Comparison of ENCODE assay signal across 15 cellular contexts in the genomic region with DNA sequence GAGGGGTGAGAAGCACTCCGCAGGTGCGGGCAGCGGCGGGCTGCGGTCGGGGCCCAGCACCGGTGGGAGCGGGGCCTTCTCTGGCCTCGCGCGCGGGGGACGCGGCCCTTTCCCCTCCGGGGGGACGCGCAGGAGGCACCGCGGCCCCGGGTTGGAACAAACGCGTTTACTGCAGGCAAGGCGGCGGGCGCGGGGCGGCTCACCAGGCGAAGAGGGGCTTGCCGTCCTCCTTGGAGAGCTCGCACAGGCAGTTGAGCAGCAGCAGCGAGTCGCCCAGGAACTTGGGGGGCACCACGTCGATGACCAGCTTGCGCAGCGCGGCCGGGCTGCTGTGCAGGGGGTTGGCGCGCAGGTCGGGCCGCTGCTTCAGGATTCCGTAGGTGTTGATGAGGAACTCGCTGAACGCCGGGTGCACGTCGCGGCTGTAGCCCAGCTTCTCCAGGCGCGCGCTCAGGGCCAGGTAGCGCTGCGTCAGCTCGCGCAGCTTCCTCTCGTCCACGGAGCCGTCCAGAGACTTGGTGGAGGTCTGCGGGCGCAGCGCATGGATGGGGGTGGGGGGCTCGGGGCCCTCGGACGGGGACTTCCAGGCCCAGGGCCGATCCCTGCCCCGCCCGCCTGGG. TPM values are rescaled to one million over a fixed set of nuclear protein-coding genes. Genes with fewer than 3 reads are reported as not detected.
DNase-seq lines count a peak whose midpoint lies in the region; ATAC-seq and TF ChIP-seq lines count a peak whose summit lies in the region.
"Had no signal": no experiment of that assay in that cellular context is flagged by ENCODE, and none has a peak within 500 bp of the region (broad histone marks: within the 10 kb centered on the region; RNA-seq: fewer than 3 reads in every experiment).

No MANE protein-coding gene starts in this region.

- peaks cover 5% of the 10 kb centered on the region for H3K36me3 Mint-ChIP-seq in chondrocyte (ENCODE audit: low read depth)

- no peaks in the 10 kb centered on the region for H3F3A ChIP-seq in smooth muscle cell (ENCODE audit: low read depth)

- H3K4me2 ChIP-seq in smooth muscle cell: no peak overlapping the region
- H3K4me2 ChIP-seq: KMS-11 had no signal

- no peak overlapping the region for H2AFZ ChIP-seq in smooth muscle cell (ENCODE audit: low read depth)

- no peaks in the 10 kb centered on the region for H3K9me3 ChIP-seq in psoas muscle
- no peaks in the 10 kb centered on the region for H3K9me3 ChIP-seq in smooth muscle cell (replicated peaks; ENCODE audit: low read depth)

- TF ChIP-seq CTCF in chondrocyte (IDR thresholded peaks at IDR 0.05): no peak
- TF ChIP-seq CTCF in psoas muscle (IDR thresholded peaks at IDR 0.05): no peak
- TF ChIP-seq CTCF in foreskin fibroblast (IDR thresholded peaks at IDR 0.05; ENCODE audit: low read depth, low read length): no peak
- no peak for TF ChIP-seq CTCF in smooth muscle cell (IDR thresholded peaks at IDR 0.05; ENCODE audit: borderline replicate concordance, insufficient read depth, poor library complexity, severe bottlenecking)

- H3K4me1 ChIP-seq in psoas muscle (no peaks in the 10 kb centered on the region), smooth muscle cell (ENCODE audit: low read depth) (no peaks in the 10 kb centered on the region)

- peaks cover 2% of the 10 kb centered on the region for H3K9me3 Mint-ChIP-seq in chondrocyte (ENCODE audit: low read depth)
- H3K9me3 Mint-ChIP-seq: activated CD4-positive, alpha-beta T cell treated with anti-CD3 and anti-CD28 coated beads, Interleukin-2, amount 10 ng/mL, durations not matched to agents 7 days and 5 days had no signal

- WGBS in psoas muscle, 3 donors: 69 to 95% (median 83%) methylated on average over 62 to 68 of the region's 68 CpGs
- 98% methylated on average over 52 of the region's 68 CpGs for WGBS in smooth muscle cell (ENCODE audit: low lambda C conversion rate)

- H3K4me3 Mint-ChIP-seq in chondrocyte (ENCODE audit: unreplicated experiment): no peak overlapping the region
- H3K4me3 Mint-ChIP-seq: activated CD4-positive, alpha-beta T cell treated with anti-CD3 and anti-CD28 coated beads, Interleukin-2, amount 10 ng/mL, durations not matched to agents 7 days and 5 days had no signal

- H3K27me3 ChIP-seq in psoas muscle (ENCODE audit: insufficient read depth in 3 of 3, low read length in 2 of 3): no peaks in the 10 kb centered on the region
- H3K27me3 ChIP-seq in smooth muscle cell (ENCODE audit: low read depth): no peaks in the 10 kb centered on the region

- no peaks in the 10 kb centered on the region for H3K79me2 ChIP-seq in smooth muscle cell (ENCODE audit: low read depth)

- intact Hi-C loops in psoas muscle (cut with DNase I): no loop called here

- H3K36me3 ChIP-seq in psoas muscle (ENCODE audit: insufficient read depth in 1 of 2, low read depth in 1 of 2) (no peaks in the 10 kb centered on the region), smooth muscle cell (ENCODE audit: low read depth) (no peaks in the 10 kb centered on the region)

- no peak overlapping the region for H3K4me3 ChIP-seq in psoas muscle
- no peak overlapping the region for H3K4me3 ChIP-seq in foreskin fibroblast (ENCODE audit: low read depth in 1 of 2, low read length in 2 of 2)
- H3K4me3 ChIP-seq in smooth muscle cell: no peak overlapping the region

- no peaks in the 10 kb centered on the region for H3K27me3 Mint-ChIP-seq in chondrocyte (ENCODE audit: low read depth)
- H3K27me3 Mint-ChIP-seq: activated CD4-positive, alpha-beta T cell treated with anti-CD3 and anti-CD28 coated beads, Interleukin-2, amount 10 ng/mL, durations not matched to agents 7 days and 5 days had no signal

- H3K27ac ChIP-seq in psoas muscle (no peak overlapping the region), smooth muscle cell (ENCODE audit: low read depth) (no peak overlapping the region)
- H3K27ac ChIP-seq: KMS-11 had no signal

- H3K27ac Mint-ChIP-seq in chondrocyte (ENCODE audit: unreplicated experiment): no peak overlapping the region
- H3K27ac Mint-ChIP-seq: activated CD4-positive, alpha-beta T cell treated with anti-CD3 and anti-CD28 coated beads, Interleukin-2, amount 10 ng/mL, durations not matched to agents 7 days and 5 days had no signal

- H3K4me1 Mint-ChIP-seq in chondrocyte (ENCODE audit: low read depth): no peaks in the 10 kb centered on the region
- H3K4me1 Mint-ChIP-seq: activated CD4-positive, alpha-beta T cell treated with anti-CD3 and anti-CD28 coated beads, Interleukin-2, amount 10 ng/mL, durations not matched to agents 7 days and 5 days had no signal

- peak; percentile 21 for DNase-seq in NCI-H146 (lab: John Stamatoyannopoulos, UW)
- DNase-seq in NCI-H146 treated with DMSO at 0.1 percent for 48 hours (lab: John Stamatoyannopoulos, UW; ENCODE audit: unreplicated experiment): no peak
- DNase-seq in ELF-1 (ENCODE audit: low read depth, low spot score): peak; percentile 56
- peak; percentile 76 for DNase-seq in chondrocyte (ENCODE audit: low spot score)
- DNase-seq in psoas muscle: peak; percentile 10 to 43
- no peak for DNase-seq in NCI-H1436 treated with DMSO at 0.1 percent for 48 hours (lab: John Stamatoyannopoulos, UW)
- no peak for DNase-seq in foreskin fibroblast
- no peak for DNase-seq in smooth muscle cell (lab: John Stamatoyannopoulos, UW; ENCODE audit: unreplicated experiment)
- DNase-seq: activated CD4-positive, alpha-beta T cell treated with anti-CD3 and anti-CD28 coated beads, Interleukin-2, amount 10 ng/mL, durations not matched to agents 7 days and 5 days; NCI-H1436; NCI-H526 treated with DMSO at 0.1 percent for 48 hours; stimulated activated naive CD4-positive, alpha-beta T cell treated with Interleukin-2 at 50 U/mL for 16 hours; T-helper 1 cell had no signal

- H3K9ac ChIP-seq in smooth muscle cell (ENCODE audit: low read depth): no peak overlapping the region
- H3K9ac ChIP-seq: KMS-11 had no signal

- no peak for ATAC-seq in psoas muscle

- no peaks in the 10 kb centered on the region for H4K20me1 ChIP-seq in smooth muscle cell (ENCODE audit: low read depth)

RNA-seq across cellular contexts. Expression of a gene that starts 5.9 kb away (rescaled TPM):
- total RNA-seq in chondrocyte (1.7 to 4.1 TPM (median 1.7 TPM) in 3 replicates), psoas muscle (1 to 10 TPM in 1 of 4 donors, under 1 TPM in 1, not detected in 2; 0.16 to 2.0 TPM), smooth muscle cell (1.3 and 4.1 TPM in 2 replicates)
- polyA plus RNA-seq in psoas muscle (under 1 TPM in 2 of 3 donors, not detected in 1; 0.03 to 0.09 TPM), smooth muscle cell (15.2 and 18.0 TPM in 2 replicates)
- total RNA-seq: activated CD4-positive, alpha-beta T cell treated with anti-CD3 and anti-CD28 coated beads, Interleukin-2, amount 10 ng/mL, durations not matched to agents 7 days and 5 days had no signal
- polyA plus RNA-seq: keratinocyte had no signal

RNA-seq across cellular contexts. Expression of a gene that starts 23.0 kb away (rescaled TPM):
- 14.0 to 18.5 TPM (median 14.1 TPM) in 3 replicates for total RNA-seq in chondrocyte
- 1 to 10 TPM; 1.9 to 4.6 (median 3.2) TPM for total RNA-seq in psoas muscle
- 1 to 10 TPM; 3.7 to 6.0 (median 4.6) TPM for polyA plus RNA-seq in psoas muscle
- 6.4 and 10.5 TPM in 2 replicates for total RNA-seq in smooth muscle cell
- 36.5 and 40.2 TPM in 2 replicates for polyA plus RNA-seq in smooth muscle cell

Comparison
In these comparisons a context has a peak if more than half of its experiments do, and no peak if none do; other contexts are left out.
1. DNase-seq: peak in NCI-H146 (single experiment), ELF-1 (single experiment), chondrocyte (single experiment) and psoas muscle (2 of 2); none in NCI-H146 treated with DMSO at 0.1 percent for 48 hours (single experiment), NCI-H1436 treated with DMSO at 0.1 percent for 48 hours (single experiment), foreskin fibroblast (0 of 2) and smooth muscle cell (single experiment).